Comparison of ENCODE assay signal across 24 cellular contexts in the genomic region with DNA sequence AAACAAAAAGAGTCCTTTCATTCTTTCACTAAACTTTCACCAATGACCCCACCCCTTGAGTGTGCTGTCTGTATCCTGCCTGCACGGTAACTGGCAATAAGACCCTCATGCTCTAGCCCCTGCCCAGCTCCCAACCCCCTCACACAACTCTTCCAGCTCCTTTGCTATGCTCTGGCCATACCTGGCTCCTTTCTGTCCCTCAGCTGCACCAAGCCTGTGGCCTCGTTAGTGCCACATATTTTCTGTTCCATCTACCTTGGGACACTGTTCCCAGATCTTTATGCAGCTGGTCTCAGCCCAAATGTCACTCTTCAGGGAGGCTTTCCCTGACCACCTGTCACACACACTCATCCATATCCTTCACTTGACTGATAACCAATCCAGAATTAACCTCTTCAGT. TPM values are rescaled to one million over a fixed set of nuclear protein-coding genes. Genes with fewer than 3 reads are reported as not detected.
DNase-seq lines count a peak whose midpoint lies in the region; ATAC-seq and TF ChIP-seq lines count a peak whose summit lies in the region.
"Had no signal": no experiment of that assay in that cellular context is flagged by ENCODE, and none has a peak within 500 bp of the region (broad histone marks: within the 10 kb centered on the region; RNA-seq: fewer than 3 reads in every experiment).

No MANE protein-coding gene starts in this region.

- H3K27ac ChIP-seq in DOHH2 (ENCODE audit: low read depth, low read length): peak overlapping the region; percentile 24; the same call in 1 of the 2 replicates
- H3K27ac ChIP-seq: A549 had no signal

- no peak for ATAC-seq in stimulated activated naive B cell treated with anti-CD40 and anti-IgM and Interleukin-4, amounts not matched to agents 10 μg/mL and 1 μg/mL and 100 μg/mL, for 72 hours (replicated peaks)
- ATAC-seq: A549; CD8-positive, alpha-beta T cell; PC-3 had no signal

- peaks cover 10% of the 10 kb centered on the region for H3K36me3 Mint-ChIP-seq in glutamatergic neuron (ENCODE audit: unreplicated experiment)
- H3K36me3 Mint-ChIP-seq in stimulated activated naive B cell treated with anti-CD40 and anti-IgM and Interleukin-4, amounts not matched to agents 10 μg/mL and 1 μg/mL and 100 μg/mL, for 72 hours: peaks cover 0 to 6% of the 10 kb centered on the region in 2 donors
- H3K36me3 Mint-ChIP-seq: CD8-positive, alpha-beta T cell had no signal

- H3K27me3 Mint-ChIP-seq in glutamatergic neuron (ENCODE audit: unreplicated experiment): peaks cover 7% of the 10 kb centered on the region
- H3K27me3 Mint-ChIP-seq in stimulated activated naive B cell treated with anti-CD40 and anti-IgM and Interleukin-4, amounts not matched to agents 10 μg/mL and 1 μg/mL and 100 μg/mL, for 72 hours: no peaks in the 10 kb centered on the region

- H3K9me3 ChIP-seq in DOHH2 (ENCODE audit: control insufficient read depth, insufficient read depth, low read length): no peaks in the 10 kb centered on the region
- H3K9me3 ChIP-seq: BE2C had no signal

- peak overlapping the region; percentile 1 for H3K27ac Mint-ChIP-seq in glutamatergic neuron (ENCODE audit: unreplicated experiment)
- peak overlapping the region; percentile 93 for H3K27ac Mint-ChIP-seq in stimulated activated naive B cell treated with anti-CD40 and anti-IgM and Interleukin-4, amounts not matched to agents 10 μg/mL and 1 μg/mL and 100 μg/mL, for 72 hours
- H3K27ac Mint-ChIP-seq: CD8-positive, alpha-beta T cell had no signal

- no peaks in the 10 kb centered on the region for H3K36me3 ChIP-seq in DOHH2 (ENCODE audit: control insufficient read depth, low read length)
- H3K36me3 ChIP-seq: BE2C had no signal

- no peaks in the 10 kb centered on the region for H3K79me2 ChIP-seq in DOHH2 (ENCODE audit: control insufficient read depth, low read length)

- peak overlapping the region; percentile 45 for H3K4me2 ChIP-seq in DOHH2 (ENCODE audit: low read length)
- H3K4me2 ChIP-seq: A549 had no signal

- DNase-seq in activated effector memory CD4-positive, alpha-beta T cell treated with anti-CD3 and anti-CD28 coated beads, Interleukin-2, amount 50 U/mL, for 16 hours: peak; percentile 36
- no peak for DNase-seq in activated effector memory CD4-positive, alpha-beta T cell treated with Interleukin-2 at 50 U/mL for 16 hours
- DNase-seq in glutamatergic neuron (no peak), midbrain (lab: John Stamatoyannopoulos, UW) (no peak), HK-2 (ENCODE audit: unreplicated experiment) (no peak), NOMO-1 treated with dmso at 0.1 percent for 144 hours (lab: John Stamatoyannopoulos, UW; ENCODE audit: unreplicated experiment) (no peak)
- no peak for DNase-seq in stimulated activated naive B cell treated with anti-CD40 and anti-IgM and Interleukin-4, amounts not matched to agents 10 μg/mL and 1 μg/mL and 100 μg/mL, for 72 hours
- DNase-seq: BE2C; CD8-positive, alpha-beta T cell; DMS153; H7; Kasumi-1; NCI-H1694; NCI-H2081; NCI-H2171; NCI-H345; NCI-H526; PC-3; RPMI8226; SHP77 had no signal

- TF ChIP-seq CTCF in DOHH2 (IDR thresholded peaks at IDR 0.05; ENCODE audit: low read depth, low read length, poor library complexity, severe bottlenecking): no peak
- TF ChIP-seq CTCF in glutamatergic neuron (IDR thresholded peaks at IDR 0.05; ENCODE audit: partially characterized antibody, unreplicated experiment): no peak

- H4K20me1 ChIP-seq in DOHH2 (ENCODE audit: control insufficient read depth, insufficient read depth, low read depth, low read length): no peaks in the 10 kb centered on the region

- H3K4me3 Mint-ChIP-seq in glutamatergic neuron (ENCODE audit: unreplicated experiment): peak overlapping the region; percentile 15
- H3K4me3 Mint-ChIP-seq in stimulated activated naive B cell treated with anti-CD40 and anti-IgM and Interleukin-4, amounts not matched to agents 10 μg/mL and 1 μg/mL and 100 μg/mL, for 72 hours: peak overlapping the region; percentile 1 to 14
- H3K4me3 Mint-ChIP-seq: CD8-positive, alpha-beta T cell had no signal

- H3K4me1 ChIP-seq in DOHH2 (ENCODE audit: control insufficient read depth, low read length): peaks cover 32% of the 10 kb centered on the region
- H3K4me1 ChIP-seq: BE2C had no signal

- H3F3A ChIP-seq in DOHH2 (ENCODE audit: control insufficient read depth, insufficient read depth): no peaks in the 10 kb centered on the region

- peaks cover 6% of the 10 kb centered on the region for H3K9me3 Mint-ChIP-seq in glutamatergic neuron (ENCODE audit: unreplicated experiment)
- peaks cover 0 to 3% of the 10 kb centered on the region in 2 donors for H3K9me3 Mint-ChIP-seq in stimulated activated naive B cell treated with anti-CD40 and anti-IgM and Interleukin-4, amounts not matched to agents 10 μg/mL and 1 μg/mL and 100 μg/mL, for 72 hours

- H3K4me1 Mint-ChIP-seq in glutamatergic neuron (ENCODE audit: low read depth, unreplicated experiment): peaks cover 9% of the 10 kb centered on the region
- peaks cover 37 to 54% of the 10 kb centered on the region in 2 donors for H3K4me1 Mint-ChIP-seq in stimulated activated naive B cell treated with anti-CD40 and anti-IgM and Interleukin-4, amounts not matched to agents 10 μg/mL and 1 μg/mL and 100 μg/mL, for 72 hours

- H3K27me3 ChIP-seq in DOHH2 (ENCODE audit: control insufficient read depth, low read length): no peaks in the 10 kb centered on the region
- H3K27me3 ChIP-seq: BE2C had no signal

- H3K4me3 ChIP-seq in DOHH2 (ENCODE audit: low read length): no peak overlapping the region; the same call in 1 of the 2 replicates
- H3K4me3 ChIP-seq: A549 had no signal

- H3K9me2 ChIP-seq in DOHH2 (replicated peaks; ENCODE audit: control insufficient read depth, low read length): no peaks in the 10 kb centered on the region

RNA-seq across cellular contexts. Expression of a gene that starts 47.3 kb away (rescaled TPM):
- not detected for total RNA-seq in glutamatergic neuron (ENCODE audit: unreplicated experiment)
- total RNA-seq: CD8-positive, alpha-beta T cell; Daoy; H7; MCF 10A; PC-3 had no signal
